8 cellular contexts compared by ENCODE assay signal in the genomic region with DNA sequence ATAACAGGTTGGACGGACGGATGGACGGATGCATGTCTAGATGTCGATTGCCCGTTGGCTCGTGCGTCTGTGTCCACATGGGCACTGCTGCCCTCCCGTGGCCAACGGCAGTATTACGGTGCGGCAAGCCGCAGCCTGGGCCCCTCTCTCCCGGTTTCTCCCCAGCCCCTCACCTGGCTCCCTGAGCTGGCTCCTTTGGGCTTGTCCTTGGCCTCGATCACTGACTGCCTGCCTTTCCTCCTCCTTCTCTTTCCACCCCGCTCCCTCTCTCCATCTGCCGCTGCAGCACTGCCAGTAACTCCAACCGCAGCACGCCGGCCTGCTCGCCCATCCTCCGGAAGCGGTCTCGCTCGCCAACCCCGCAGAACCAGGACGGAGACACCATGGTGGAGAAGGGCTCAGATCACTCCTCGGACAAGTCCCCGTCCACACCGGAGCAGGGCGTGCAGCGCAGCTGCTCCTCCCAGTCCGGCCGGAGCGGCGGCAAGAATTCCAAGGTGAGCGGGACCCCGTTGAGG.
DNase-seq lines count a peak whose midpoint lies in the region; ATAC-seq and TF ChIP-seq lines count a peak whose summit lies in the region.

No MANE protein-coding gene starts in this region.

- H3K4me1 ChIP-seq in Peyer's patch (peaks cover 0 to 9% (median 0%) of the 10 kb centered on the region in 4 donors), neutrophil (ENCODE audit: control insufficient read depth in 1 of 2, insufficient read depth in 1 of 2, low read depth in 1 of 2, low read length in 1 of 2) (peaks cover 13 to 16% of the 10 kb centered on the region in 2 experiments), thoracic aorta (ENCODE audit: control insufficient read depth in 1 of 2, low read depth in 2 of 2) (no peaks in the 10 kb centered on the region)

- no peak overlapping the region for H3K27ac ChIP-seq in Peyer's patch
- no peak overlapping the region for H3K27ac ChIP-seq in neutrophil
- no peak overlapping the region for H3K27ac ChIP-seq in thoracic aorta

- H3K4me3 ChIP-seq in AG04449 (ENCODE audit: low read depth, low read length) (no peak overlapping the region), Peyer's patch (no peak overlapping the region), fibroblast of pulmonary artery (replicated peaks; ENCODE audit: low read depth, low read length) (no peak overlapping the region), neutrophil (ENCODE audit: low read depth in 1 of 2, low read length in 1 of 2) (no peak overlapping the region), thoracic aorta (no peak overlapping the region)

- H3K9me3 ChIP-seq in Peyer's patch (no peaks in the 10 kb centered on the region), neutrophil (no peaks in the 10 kb centered on the region), thoracic aorta (no peaks in the 10 kb centered on the region)

- TF ChIP-seq POLR2A in Peyer's patch (IDR thresholded peaks at IDR 0.05): no peak

- H3K36me3 ChIP-seq in Peyer's patch: no peaks in the 10 kb centered on the region
- H3K36me3 ChIP-seq in neutrophil: peaks cover 11% of the 10 kb centered on the region
- no peaks in the 10 kb centered on the region for H3K36me3 ChIP-seq in thoracic aorta

- CTCF ChIA-PET in AG04449 (lab: Yijun Ruan, JAX): interaction anchor here (0.6 to 17.3 kb wide), 43 partner anchors 9 to 1225 kb away, joined by 3 to 371 read pairs (median 4); no protein-coding TSS in a partner anchor

- no peaks in the 10 kb centered on the region for H3K27me3 ChIP-seq in Peyer's patch
- no peaks in the 10 kb centered on the region for H3K27me3 ChIP-seq in neutrophil
- no peaks in the 10 kb centered on the region for H3K27me3 ChIP-seq in thoracic aorta (replicated peaks; ENCODE audit: insufficient read depth)

- TF ChIP-seq CTCF in AG04449 (IDR thresholded peaks at IDR 0.05; ENCODE audit: insufficient read depth, low read length, missing control alignments): peak; percentile 93
- TF ChIP-seq CTCF in GM13977 (IDR thresholded peaks at IDR 0.05; ENCODE audit: extremely low read depth, insufficient read depth, missing control alignments): peak; percentile 94
- TF ChIP-seq CTCF in Peyer's patch (IDR thresholded peaks at IDR 0.05): peak; percentile 60 to 82 (median 74)
- peak; percentile 92 for TF ChIP-seq CTCF in fibroblast of pulmonary artery (IDR thresholded peaks at IDR 0.05; ENCODE audit: low read length, missing control alignments)
- TF ChIP-seq CTCF in neutrophil (IDR thresholded peaks at IDR 0.05): peak; percentile 82
- TF ChIP-seq CTCF in thoracic aorta (IDR thresholded peaks at IDR 0.05): peak; percentile 84

- DNase-seq in AG04449 (ENCODE audit: low read depth, low spot score) (no peak), GM13977 (ENCODE audit: low spot score) (peak; percentile 86), Peyer's patch (peak; percentile 54 to 81 (median 79)), fibroblast of pulmonary artery (ENCODE audit: low read depth) (peak; percentile 64), thoracic aorta (ENCODE audit: low spot score) (no peak)
- peak; percentile 44 for DNase-seq in activated effector memory CD4-positive, alpha-beta T cell treated with Interleukin-2 at 50 U/mL for 16 hours

- in situ Hi-C loops in GM13977 (cut with MboI; ENCODE audit: low pct_unique_long_range_greater_than_20kb, low sequenced_read_pairs, unreplicated experiment): no loop called here

- POLR2A ChIA-PET in AG04449 (lab: Yijun Ruan, JAX): no interaction called here

- ATAC-seq in HG03280 (IDR thresholded peaks at IDR 0.05; ENCODE audit: unreplicated experiment) (peak; percentile 60), thoracic aorta (ENCODE audit: insufficient number of reproducible peaks, low FRiP score, low read depth) (no peak)

Comparison
In these comparisons a context has a peak if more than half of its experiments do, and no peak if none do; other contexts are left out.
1. DNase-seq: peak in GM13977 (single experiment), Peyer's patch (3 of 3), activated effector memory CD4-positive, alpha-beta T cell treated with Interleukin-2 at 50 U/mL for 16 hours (single experiment) and fibroblast of pulmonary artery (single experiment); none in AG04449 (single experiment) and thoracic aorta (single experiment).
2. Peak in every context shown above with its lines, with median percentiles within 50 percentile points of each other: CTCF ChIP-seq.